ENCODE assay signal across 18 cellular contexts in genomic region chr6:164151762-164152161, GRCh38.
"Had no signal": no experiment of that assay in that cellular context is flagged by ENCODE, and none has a peak within 500 bp of the region (broad histone marks: within the 10 kb centered on the region; RNA-seq: fewer than 3 reads in every experiment).

No MANE protein-coding gene starts in this region.

- DNase-seq: activated B cell treated with CpG ODN at 0.5 μM for 24 hours; activated CD4-positive, alpha-beta T cell treated with anti-CD3 and anti-CD28 coated beads for 48 hours; activated CD8-positive, alpha-beta T cell treated with anti-CD3 and anti-CD28 coated beads for 36 hours; activated gamma-delta T cell treated with Interleukin-2 at 50 U/mL for 16 hours; activated T-cell treated with anti-CD3 and anti-CD28 coated beads, Interleukin-2, amount 50 U/mL, for 48 hours; foreskin fibroblast; immature natural killer cell; left colon; pancreas; stimulated activated CD4-positive, alpha-beta T cell treated with anti-CD3 and anti-CD28 coated beads, Interleukin-12 subunit alpha, Interleukin-12 subunit beta, amount 100 ng/mL, for 4 hours; stimulated activated CD4-positive, alpha-beta T cell treated with anti-CD3 and anti-CD28 coated beads, Interleukin-2, amount 100 ng/mL, for 24 hours; SW 1271 had no signal

- H3K4me1 Mint-ChIP-seq: activated B cell treated with CpG ODN at 0.5 μM for 24 hours; immature natural killer cell; stimulated activated effector memory CD8-positive, alpha-beta T cell treated with anti-CD3 and anti-CD28 coated beads, Interleukin-12 subunit alpha, Interleukin-12 subunit beta, amount 100 ng/mL, for 72 hours had no signal

- H3K9me3 ChIP-seq: pancreas, thyroid gland had no signal

- H3K27ac ChIP-seq: pancreas, thyroid gland had no signal

- H3K27me3 Mint-ChIP-seq: activated B cell treated with CpG ODN at 0.5 μM for 24 hours; activated CD8-positive, alpha-beta T cell treated with anti-CD3 and anti-CD28 coated beads for 36 hours; activated naive CD8-positive, alpha-beta T cell had no signal

- H3K27me3 ChIP-seq: thyroid gland had no signal

- H3K4me3 Mint-ChIP-seq: activated B cell treated with CpG ODN at 0.5 μM for 24 hours; activated CD8-positive, alpha-beta T cell treated with anti-CD3 and anti-CD28 coated beads for 36 hours; activated naive CD8-positive, alpha-beta T cell; immature natural killer cell; mesothelial cell of epicardium; stimulated activated effector memory CD8-positive, alpha-beta T cell treated with anti-CD3 and anti-CD28 coated beads, Interleukin-12 subunit alpha, Interleukin-12 subunit beta, amount 100 ng/mL, for 72 hours; T-helper 2 cell treated with Interferon-gamma antibody and Interleukin-4, amounts not matched to agents 5 μg/mL and 100 μg/mL, for 36 hours had no signal

- H3K36me3 Mint-ChIP-seq: activated naive CD8-positive, alpha-beta T cell; immature natural killer cell; mesothelial cell of epicardium; stimulated activated effector memory CD8-positive, alpha-beta T cell treated with anti-CD3 and anti-CD28 coated beads, Interleukin-12 subunit alpha, Interleukin-12 subunit beta, amount 100 ng/mL, for 72 hours had no signal

- H3K27ac Mint-ChIP-seq: activated B cell treated with CpG ODN at 0.5 μM for 24 hours; activated CD8-positive, alpha-beta T cell treated with anti-CD3 and anti-CD28 coated beads for 36 hours; activated naive CD8-positive, alpha-beta T cell; immature natural killer cell; mesothelial cell of epicardium; stimulated activated effector memory CD8-positive, alpha-beta T cell treated with anti-CD3 and anti-CD28 coated beads, Interleukin-12 subunit alpha, Interleukin-12 subunit beta, amount 100 ng/mL, for 72 hours; T-helper 2 cell treated with Interferon-gamma antibody and Interleukin-4, amounts not matched to agents 5 μg/mL and 100 μg/mL, for 36 hours had no signal

- H3K4me1 ChIP-seq: pancreas, thyroid gland had no signal

- H3K9me3 Mint-ChIP-seq: immature natural killer cell; T-helper 2 cell treated with Interferon-gamma antibody and Interleukin-4, amounts not matched to agents 5 μg/mL and 100 μg/mL, for 36 hours had no signal

- H3K36me3 ChIP-seq: pancreas, thyroid gland had no signal

- ATAC-seq: activated CD8-positive, alpha-beta T cell treated with anti-CD3 and anti-CD28 coated beads for 36 hours; left colon; pancreas; stimulated activated effector memory CD8-positive, alpha-beta T cell treated with anti-CD3 and anti-CD28 coated beads, Interleukin-12 subunit alpha, Interleukin-12 subunit beta, amount 100 ng/mL, for 72 hours had no signal

- H3K4me3 ChIP-seq: lung, pancreas, thyroid gland had no signal
